ENCODE assay signal across 19 cellular contexts in the genomic region with DNA sequence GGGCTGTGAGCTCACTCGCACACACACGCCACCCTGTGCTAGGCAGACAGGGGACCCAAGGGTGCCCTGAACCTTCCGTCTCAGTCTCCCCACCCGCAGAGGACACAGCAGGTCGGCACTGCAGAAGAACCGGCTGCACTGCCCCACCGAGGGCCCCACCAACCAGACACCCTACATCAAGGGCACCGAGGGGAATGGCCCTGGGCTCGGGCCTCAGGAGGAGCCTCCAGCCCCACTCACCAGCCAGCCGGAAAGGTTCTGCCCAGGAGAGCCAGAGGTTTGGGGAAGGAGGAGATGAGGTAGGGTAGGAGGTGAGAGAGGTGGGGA. TPM values are rescaled to one million over a fixed set of nuclear protein-coding genes. Genes with fewer than 3 reads are reported as not detected.
A peak's percentile ranks its signal among the peaks of the same experiment; 100 is the strongest.
DNase-seq lines count a peak whose midpoint lies in the region; ATAC-seq and TF ChIP-seq lines count a peak whose summit lies in the region.
"Had no signal": no experiment of that assay in that cellular context is flagged by ENCODE, and none has a peak within 500 bp of the region (broad histone marks: within the 10 kb centered on the region; RNA-seq: fewer than 3 reads in every experiment).

No MANE protein-coding gene starts in this region.

- CTCF ChIA-PET in Panc1 (lab: Charles Lee) = no interaction called here

- in situ Hi-C loops in Panc1 (cut with HindIII; ENCODE audit: low pct_unique_long_range_greater_than_20kb, low sequenced_read_pairs) = no loop called here

- H3K4me3 ChIP-seq in right cardiac atrium (ENCODE audit: low read length) (no peak overlapping the region), BLaER1 (no peak overlapping the region), Panc1 (ENCODE audit: low read depth in 2 of 2, low read length in 2 of 2) (no peak overlapping the region), body of pancreas (no peak overlapping the region)
- H3K4me3 ChIP-seq: A549 had no signal

- peak overlapping the region; percentile 80 for H3K4me2 ChIP-seq in BLaER1
- H3K4me2 ChIP-seq: A549 had no signal

- no peak for TF ChIP-seq POLR2A in body of pancreas (IDR thresholded peaks at IDR 0.05)

- ATAC-seq in right cardiac atrium (peak in 1 of 2 donors; percentile 14), Right ventricle myocardium superior (ENCODE audit: poor library complexity) (no peak), Panc1 (0 out of 2 replicates have a peak, but pooled peaks have one; percentile 23), body of pancreas (no peak)
- ATAC-seq: A549; CD8-positive, alpha-beta T cell had no signal

- BruUV-seq in Panc1 (replicated peaks; lab: Mats Ljungman, UMichigan) = no TSS peak

- H3K9me3 ChIP-seq in right cardiac atrium (ENCODE audit: control insufficient read depth, low read length) (no peaks in the 10 kb centered on the region), BLaER1 (no peaks in the 10 kb centered on the region), Panc1 (ENCODE audit: control insufficient read depth, insufficient read depth, low read depth, low read length) (no peaks in the 10 kb centered on the region), body of pancreas (no peaks in the 10 kb centered on the region)
- H3K9me3 ChIP-seq: A549, BE2C, Caco-2 had no signal

- H3K36me3 ChIP-seq in BLaER1 = no peaks in the 10 kb centered on the region
- no peaks in the 10 kb centered on the region for H3K36me3 ChIP-seq in Panc1 (ENCODE audit: control insufficient read depth, insufficient read depth, low read length)
- no peaks in the 10 kb centered on the region for H3K36me3 ChIP-seq in body of pancreas (replicated peaks in 1 of 2; ENCODE audit: insufficient read depth in 1 of 2, low read depth in 2 of 2)
- H3K36me3 ChIP-seq: BE2C had no signal

- intact Hi-C loops in right cardiac atrium (cut with DNase I) (no loop called here), Right ventricle myocardium superior (cut with DNase I) (no loop called here), Panc1 (cut with micrococcal nuclease; ENCODE audit: unreplicated experiment) (no loop called here), body of pancreas (cut with DNase I) (no loop called here)

- 88% methylated on average over 10 of the region's 10 CpGs for WGBS in right cardiac atrium
- WGBS in body of pancreas, 2 donors = 74 to 82% methylated on average over 6 to 10 of the region's 10 CpGs

- no peaks in the 10 kb centered on the region for H3K27me3 ChIP-seq in right cardiac atrium (ENCODE audit: control insufficient read depth, insufficient read depth)
- peaks cover 34% of the 10 kb centered on the region for H3K27me3 ChIP-seq in BLaER1
- H3K27me3 ChIP-seq in Panc1 (ENCODE audit: control insufficient read depth, insufficient read depth, low read length) = no peaks in the 10 kb centered on the region
- H3K27me3 ChIP-seq in body of pancreas = no peaks in the 10 kb centered on the region

- TF ChIP-seq CTCF in Panc1 (IDR thresholded peaks at IDR 0.05) = no peak
- no peak for TF ChIP-seq CTCF in body of pancreas (IDR thresholded peaks at IDR 0.05)

- no peak overlapping the region for H3K27ac ChIP-seq in right cardiac atrium (ENCODE audit: low read length)
- peak overlapping the region; percentile 20; the same call in 1 of the 2 replicates for H3K27ac ChIP-seq in BLaER1
- H3K27ac ChIP-seq in Panc1 (ENCODE audit: low read length) = no peak overlapping the region
- H3K27ac ChIP-seq in body of pancreas = no peak overlapping the region
- H3K27ac ChIP-seq: A549, C4-2B had no signal

- H4K20me1 ChIP-seq in BLaER1 = peaks cover 25% of the 10 kb centered on the region

- peak in 2 of 3 donors; percentile 24 to 37 for DNase-seq in right cardiac atrium
- no peak for DNase-seq in Right ventricle myocardium superior
- DNase-seq in Panc1 (ENCODE audit: low read depth, low spot score) = no peak
- no peak for DNase-seq in NCI-H128 (lab: John Stamatoyannopoulos, UW; ENCODE audit: unreplicated experiment)
- DNase-seq in body of pancreas = no peak
- DNase-seq: 8988T; ACHN; AML-193; BE2C; Caco-2; CD4-positive, CD25-positive, alpha-beta regulatory T cell; CD8-positive, alpha-beta T cell; DMS153; DND-41; GOT3; HCEC 1CT had no signal

- no peaks in the 10 kb centered on the region for H3K4me1 ChIP-seq in right cardiac atrium (ENCODE audit: control insufficient read depth, insufficient read depth, low read length)
- H3K4me1 ChIP-seq in BLaER1 = peaks cover 62% of the 10 kb centered on the region
- H3K4me1 ChIP-seq in Panc1 (ENCODE audit: control insufficient read depth, insufficient read depth, low read length) = no peaks in the 10 kb centered on the region
- no peaks in the 10 kb centered on the region for H3K4me1 ChIP-seq in body of pancreas
- H3K4me1 ChIP-seq: A549, BE2C, Caco-2 had no signal

- POLR2A ChIA-PET in Panc1 (lab: Charles Lee) = no interaction called here

- no peak overlapping the region for H3K9ac ChIP-seq in BLaER1

RNA-seq across cellular contexts. Expression of gene FAM53A, which starts 45.9 kb away (rescaled TPM):
- total RNA-seq in right cardiac atrium (1 to 10 TPM; 1.1 to 1.6 (median 1.1) TPM), Right ventricle myocardium superior (1.0 TPM), Panc1 (2021; ENCODE audit: unreplicated experiment) (7.0 TPM), body of pancreas (1 to 10 TPM in 1 of 2 donors, under 1 TPM in 1; 0.66 to 2.3 TPM)
- polyA plus RNA-seq in right cardiac atrium = 1.4 TPM
- polyA plus RNA-seq in Panc1 (2012; ENCODE audit: insufficient read length) = 4.6 TPM

Comparison
In these comparisons a context has a peak if more than half of its experiments do, and no peak if none do; other contexts are left out.
1. DNase-seq: peak in right cardiac atrium (2 of 3); none in Right ventricle myocardium superior (single experiment), Panc1 (single experiment), NCI-H128 (single experiment) and body of pancreas (0 of 4).